32 cellular contexts compared by ENCODE assay signal in genomic region chr4:123609829-123610228, GRCh38.
"Had no signal": no experiment of that assay in that cellular context is flagged by ENCODE, and none has a peak within 500 bp of the region (broad histone marks: within the 10 kb centered on the region; RNA-seq: fewer than 3 reads in every experiment).

No MANE protein-coding gene starts in this region.

- ATAC-seq: activated CD8-positive, alpha-beta T cell treated with anti-CD3 and anti-CD28 coated beads for 36 hours; activated naive CD4-positive, alpha-beta T cell treated with anti-CD3 and anti-CD28 coated beads, Interleukin-2, amount 50 U/mL, for 72 hours; activated T-cell treated with anti-CD3 and anti-CD28 coated beads, Interleukin-2, amount 50 U/mL, for 4 hours; activated T-cell treated with anti-CD3 and anti-CD28 coated beads, Interleukin-2, amount 50 U/mL, for 72 hours; activated T-helper 17 cell treated with anti-CD3 and anti-CD28 coated beads, Interleukin-2, amount 50 U/mL, for 72 hours; body of pancreas had no signal

- H3K9me3 ChIP-seq: adrenal gland, body of pancreas, breast epithelium had no signal

- H3K4me1 ChIP-seq: adrenal gland, body of pancreas, breast epithelium had no signal

- FAIRE-seq: astrocyte had no signal

- H3K27ac ChIP-seq: adrenal gland, body of pancreas, brain microvascular endothelial cell, breast epithelium had no signal

- H3K36me3 ChIP-seq: adrenal gland, brain microvascular endothelial cell, breast epithelium had no signal

- DNase-seq: activated B cell treated with CpG ODN at 0.5 μM for 24 hours; activated CD4-positive, alpha-beta memory T cell treated with anti-CD3 and anti-CD28 coated beads for 36 hours; activated CD4-positive, alpha-beta T cell treated with anti-CD3 and anti-CD28 coated beads for 4 hours; activated CD4-positive, alpha-beta T cell treated with anti-CD3 and anti-CD28 coated beads, Interleukin-2, amount 10 ng/mL, durations not matched to agents 24 days and 14 days; activated CD4-positive, alpha-beta T cell treated with anti-CD3 and anti-CD28 coated beads, Interleukin-2, amount 50 U/mL, for 1 hour; activated CD4-positive, alpha-beta T cell treated with anti-CD3 and anti-CD28 coated beads, Interleukin-2, amount 50 U/mL, for 4 hours; activated CD4-positive, CD25-positive, alpha-beta regulatory T cell treated with anti-CD3 and anti-CD28 coated beads, Interleukin-2, amount 50 U/mL, for 72 hours; activated CD8-positive, alpha-beta memory T cell treated with anti-CD3 and anti-CD28 coated beads, Interleukin-2, amount 50 U/mL, for 4 hours; activated CD8-positive, alpha-beta T cell treated with anti-CD3 and anti-CD28 coated beads for 36 hours; activated effector memory CD4-positive, alpha-beta T cell treated with anti-CD3 and anti-CD28 coated beads, Interleukin-2, amount 50 U/mL, for 16 hours; activated gamma-delta T cell treated with Interleukin-2 at 50 U/mL for 16 hours; activated naive CD4-positive, alpha-beta T cell; activated naive CD4-positive, alpha-beta T cell treated with anti-CD3 and anti-CD28 coated beads for 36 hours; activated naive CD4-positive, alpha-beta T cell treated with anti-CD3 and anti-CD28 coated beads, Interleukin-2, amount 50 U/mL, for 16 hours; activated naive CD8-positive, alpha-beta T cell treated with anti-CD3 and anti-CD28 coated beads for 36 hours; activated T-cell treated with anti-CD3 and anti-CD28 coated beads for 4 hours; activated T-cell treated with anti-CD3 and anti-CD28 coated beads, Interleukin-2, amount 50 U/mL, for 1 hour; activated T-cell treated with anti-CD3 and anti-CD28 coated beads, Interleukin-2, amount 50 U/mL, for 4 hours; activated T-cell treated with anti-CD3 and anti-CD28 coated beads, Interleukin-2, amount 50 U/mL, for 72 hours; adrenal gland; amniotic stem cell; aorta; body of pancreas; brain microvascular endothelial cell; central memory CD4-positive, alpha-beta T cell; T-helper 1 cell; T-helper 2 cell; T-helper 9 cell had no signal

- H3K4me3 ChIP-seq: adrenal gland, body of pancreas, breast epithelium had no signal

- H3K27me3 ChIP-seq: adrenal gland, body of pancreas, brain microvascular endothelial cell, breast epithelium had no signal
